Comparison of ENCODE assay signal across 1 cellular context in the genomic region with DNA sequence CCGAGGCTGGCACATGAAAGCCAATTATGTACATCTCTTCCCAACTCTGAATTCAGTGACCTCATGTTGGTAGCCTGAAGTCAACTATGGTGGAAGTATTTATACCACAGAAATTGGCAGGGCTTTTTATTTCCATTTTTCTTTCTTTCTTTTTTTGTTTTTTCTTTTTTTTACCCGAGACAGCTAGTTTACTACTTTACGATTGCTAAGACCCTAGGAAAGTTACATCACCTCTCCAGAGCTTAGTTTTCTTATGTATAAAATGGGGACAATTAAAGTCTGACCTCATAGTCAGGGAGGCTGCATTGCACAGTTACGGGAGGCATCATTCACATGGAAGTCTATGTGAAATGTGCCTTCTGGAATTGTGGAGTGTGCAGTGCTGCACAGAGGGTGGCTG.
TF ChIP-seq lines count a peak whose summit lies in the region.

No MANE protein-coding gene starts in this region.

TF ChIP-seq in HEK293, 187 proteins besides CTCF, POLR2A, EP300 and RAD21 (continued from another document):
- TF ChIP-seq, protein P1, sequence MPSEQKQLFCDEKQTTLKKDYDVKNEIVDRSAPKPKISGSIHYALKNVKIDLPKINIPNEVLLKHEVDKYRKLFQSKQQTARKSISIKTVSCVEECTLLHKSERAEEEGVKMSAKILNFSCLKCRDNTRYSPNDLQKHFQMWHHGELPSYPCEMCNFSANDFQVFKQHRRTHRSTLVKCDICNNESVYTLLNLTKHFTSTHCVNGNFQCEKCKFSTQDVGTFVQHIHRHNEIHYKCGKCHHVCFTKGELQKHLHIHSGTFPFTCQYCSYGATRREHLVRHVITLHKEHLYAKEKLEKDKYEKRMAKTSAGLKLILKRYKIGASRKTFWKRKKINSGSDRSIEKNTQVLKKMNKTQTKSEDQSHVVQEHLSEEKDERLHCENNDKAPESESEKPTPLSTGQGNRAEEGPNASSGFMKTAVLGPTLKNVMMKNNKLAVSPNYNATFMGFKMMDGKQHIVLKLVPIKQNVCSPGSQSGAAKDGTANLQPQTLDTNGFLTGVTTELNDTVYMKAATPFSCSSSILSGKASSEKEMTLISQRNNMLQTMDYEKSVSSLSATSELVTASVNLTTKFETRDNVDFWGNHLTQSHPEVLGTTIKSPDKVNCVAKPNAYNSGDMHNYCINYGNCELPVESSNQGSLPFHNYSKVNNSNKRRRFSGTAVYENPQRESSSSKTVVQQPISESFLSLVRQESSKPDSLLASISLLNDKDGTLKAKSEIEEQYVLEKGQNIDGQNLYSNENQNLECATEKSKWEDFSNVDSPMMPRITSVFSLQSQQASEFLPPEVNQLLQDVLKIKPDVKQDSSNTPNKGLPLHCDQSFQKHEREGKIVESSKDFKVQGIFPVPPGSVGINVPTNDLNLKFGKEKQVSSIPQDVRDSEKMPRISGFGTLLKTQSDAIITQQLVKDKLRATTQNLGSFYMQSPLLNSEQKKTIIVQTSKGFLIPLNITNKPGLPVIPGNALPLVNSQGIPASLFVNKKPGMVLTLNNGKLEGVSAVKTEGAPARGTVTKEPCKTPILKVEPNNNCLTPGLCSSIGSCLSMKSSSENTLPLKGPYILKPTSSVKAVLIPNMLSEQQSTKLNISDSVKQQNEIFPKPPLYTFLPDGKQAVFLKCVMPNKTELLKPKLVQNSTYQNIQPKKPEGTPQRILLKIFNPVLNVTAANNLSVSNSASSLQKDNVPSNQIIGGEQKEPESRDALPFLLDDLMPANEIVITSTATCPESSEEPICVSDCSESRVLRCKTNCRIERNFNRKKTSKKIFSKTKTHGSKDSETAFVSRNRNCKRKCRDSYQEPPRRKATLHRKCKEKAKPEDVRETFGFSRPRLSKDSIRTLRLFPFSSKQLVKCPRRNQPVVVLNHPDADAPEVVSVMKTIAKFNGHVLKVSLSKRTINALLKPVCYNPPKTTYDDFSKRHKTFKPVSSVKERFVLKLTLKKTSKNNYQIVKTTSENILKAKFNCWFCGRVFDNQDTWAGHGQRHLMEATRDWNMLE (tag by site-specific recombination; conservative IDR thresholded peaks at IDR 0.05; ENCODE audit: low read depth): 0 out of 2 replicates have a peak, but pooled peaks have one; percentile 36
- TF ChIP-seq HOXA7 (CRISPR knock-in tag; IDR thresholded peaks at IDR 0.05; ENCODE audit: borderline replicate concordance) (no peak), ZNF629 (tag by site-specific recombination; IDR thresholded peaks at IDR 0.05) (peak; percentile 67), ZNF76 (tag by site-specific recombination; IDR thresholded peaks at IDR 0.05; ENCODE audit: borderline replicate concordance, low read depth) (no peak)
- TF ChIP-seq, protein P2, sequence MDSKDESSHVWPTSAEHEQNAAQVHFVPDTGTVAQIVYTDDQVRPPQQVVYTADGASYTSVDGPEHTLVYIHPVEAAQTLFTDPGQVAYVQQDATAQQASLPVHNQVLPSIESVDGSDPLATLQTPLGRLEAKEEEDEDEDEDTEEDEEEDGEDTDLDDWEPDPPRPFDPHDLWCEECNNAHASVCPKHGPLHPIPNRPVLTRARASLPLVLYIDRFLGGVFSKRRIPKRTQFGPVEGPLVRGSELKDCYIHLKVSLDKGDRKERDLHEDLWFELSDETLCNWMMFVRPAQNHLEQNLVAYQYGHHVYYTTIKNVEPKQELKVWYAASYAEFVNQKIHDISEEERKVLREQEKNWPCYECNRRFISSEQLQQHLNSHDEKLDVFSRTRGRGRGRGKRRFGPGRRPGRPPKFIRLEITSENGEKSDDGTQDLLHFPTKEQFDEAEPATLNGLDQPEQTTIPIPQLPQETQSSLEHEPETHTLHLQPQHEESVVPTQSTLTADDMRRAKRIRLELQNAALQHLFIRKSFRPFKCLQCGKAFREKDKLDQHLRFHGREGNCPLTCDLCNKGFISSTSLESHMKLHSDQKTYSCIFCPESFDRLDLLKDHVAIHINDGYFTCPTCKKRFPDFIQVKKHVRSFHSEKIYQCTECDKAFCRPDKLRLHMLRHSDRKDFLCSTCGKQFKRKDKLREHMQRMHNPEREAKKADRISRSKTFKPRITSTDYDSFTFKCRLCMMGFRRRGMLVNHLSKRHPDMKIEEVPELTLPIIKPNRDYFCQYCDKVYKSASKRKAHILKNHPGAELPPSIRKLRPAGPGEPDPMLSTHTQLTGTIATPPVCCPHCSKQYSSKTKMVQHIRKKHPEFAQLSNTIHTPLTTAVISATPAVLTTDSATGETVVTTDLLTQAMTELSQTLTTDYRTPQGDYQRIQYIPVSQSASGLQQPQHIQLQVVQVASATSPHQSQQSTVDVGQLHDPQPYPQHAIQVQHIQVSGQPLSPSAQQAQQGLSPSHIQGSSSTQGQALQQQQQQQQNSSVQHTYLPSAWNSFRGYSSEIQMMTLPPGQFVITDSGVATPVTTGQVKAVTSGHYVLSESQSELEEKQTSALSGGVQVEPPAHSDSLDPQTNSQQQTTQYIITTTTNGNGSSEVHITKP (tag by site-specific recombination; IDR thresholded peaks at IDR 0.05): peak; percentile 80
